ENCODE assay signal across 1 cellular context in the genomic region with DNA sequence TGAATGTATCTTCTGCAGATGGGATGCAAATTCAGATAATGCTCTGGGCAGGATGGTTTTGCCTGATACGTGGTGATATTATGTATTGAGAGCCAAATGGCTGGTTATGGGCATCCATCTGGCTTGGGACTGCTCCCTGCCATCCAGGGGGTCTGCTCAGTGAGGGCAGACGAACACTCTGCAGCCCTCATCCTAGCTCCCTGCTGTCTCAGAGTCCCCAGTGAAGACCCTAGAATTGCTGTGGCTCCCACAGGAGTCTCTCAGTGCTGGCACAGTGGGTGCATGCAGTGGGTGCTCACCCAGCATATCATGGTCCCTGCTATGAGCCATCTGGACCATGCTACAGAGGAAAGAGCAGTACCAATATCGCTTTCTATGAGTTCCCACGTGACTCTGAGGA.
A peak's percentile ranks its signal among the peaks of the same experiment; 100 is the strongest.
TF ChIP-seq lines count a peak whose summit lies in the region.

No MANE protein-coding gene starts in this region.

TF ChIP-seq in K562, 482 proteins besides CTCF, POLR2A, EP300 and RAD21:
- TF ChIP-seq, protein P1, sequence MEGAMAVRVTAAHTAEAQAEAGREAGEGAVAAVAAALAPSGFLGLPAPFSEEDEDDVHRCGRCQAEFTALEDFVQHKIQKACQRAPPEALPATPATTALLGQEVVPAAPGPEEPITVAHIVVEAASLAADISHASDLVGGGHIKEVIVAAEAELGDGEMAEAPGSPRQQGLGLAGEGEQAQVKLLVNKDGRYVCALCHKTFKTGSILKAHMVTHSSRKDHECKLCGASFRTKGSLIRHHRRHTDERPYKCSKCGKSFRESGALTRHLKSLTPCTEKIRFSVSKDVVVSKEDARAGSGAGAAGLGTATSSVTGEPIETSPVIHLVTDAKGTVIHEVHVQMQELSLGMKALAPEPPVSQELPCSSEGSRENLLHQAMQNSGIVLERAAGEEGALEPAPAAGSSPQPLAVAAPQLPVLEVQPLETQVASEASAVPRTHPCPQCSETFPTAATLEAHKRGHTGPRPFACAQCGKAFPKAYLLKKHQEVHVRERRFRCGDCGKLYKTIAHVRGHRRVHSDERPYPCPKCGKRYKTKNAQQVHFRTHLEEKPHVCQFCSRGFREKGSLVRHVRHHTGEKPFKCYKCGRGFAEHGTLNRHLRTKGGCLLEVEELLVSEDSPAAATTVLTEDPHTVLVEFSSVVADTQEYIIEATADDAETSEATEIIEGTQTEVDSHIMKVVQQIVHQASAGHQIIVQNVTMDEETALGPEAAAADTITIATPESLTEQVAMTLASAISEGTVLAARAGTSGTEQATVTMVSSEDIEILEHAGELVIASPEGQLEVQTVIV (CRISPR knock-in tag; IDR thresholded peaks at IDR 0.05; ENCODE audit: borderline replicate concordance): no peak
- TF ChIP-seq, protein P2, sequence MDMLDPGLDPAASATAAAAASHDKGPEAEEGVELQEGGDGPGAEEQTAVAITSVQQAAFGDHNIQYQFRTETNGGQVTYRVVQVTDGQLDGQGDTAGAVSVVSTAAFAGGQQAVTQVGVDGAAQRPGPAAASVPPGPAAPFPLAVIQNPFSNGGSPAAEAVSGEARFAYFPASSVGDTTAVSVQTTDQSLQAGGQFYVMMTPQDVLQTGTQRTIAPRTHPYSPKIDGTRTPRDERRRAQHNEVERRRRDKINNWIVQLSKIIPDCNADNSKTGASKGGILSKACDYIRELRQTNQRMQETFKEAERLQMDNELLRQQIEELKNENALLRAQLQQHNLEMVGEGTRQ (CRISPR knock-in tag; IDR thresholded peaks at IDR 0.05): peak; percentile 15; the same call in 1 of the 2 replicates
TF ChIP-seq in K562: peak in this region for 1.
